ENCODE assay signal across 25 cellular contexts in the genomic region with DNA sequence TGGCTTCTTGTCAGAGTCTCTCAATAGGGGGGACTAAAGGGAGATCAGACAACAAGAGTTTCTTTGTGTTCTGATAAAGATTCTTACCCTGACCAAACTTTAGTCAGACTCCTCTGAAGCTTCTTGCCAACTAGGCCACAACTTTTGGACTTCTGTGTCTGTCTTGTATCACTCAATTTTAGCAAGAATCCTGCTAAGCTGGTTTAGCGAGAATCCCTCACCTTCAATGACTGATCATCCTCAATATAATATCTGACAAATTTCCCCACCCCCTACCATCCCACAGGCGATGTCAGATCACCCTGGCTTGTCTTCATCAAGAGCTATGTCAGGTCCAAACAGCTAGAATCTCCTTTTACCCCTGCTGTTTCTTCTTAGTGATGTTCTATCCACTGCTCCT.
DNase-seq lines count a peak whose midpoint lies in the region; ATAC-seq, FAIRE-seq and TF ChIP-seq lines count a peak whose summit lies in the region.
"Had no signal": no experiment of that assay in that cellular context is flagged by ENCODE, and none has a peak within 500 bp of the region (broad histone marks: within the 10 kb centered on the region; RNA-seq: fewer than 3 reads in every experiment).

No MANE protein-coding gene starts in this region.

- no peak overlapping the region for H2BK5ac ChIP-seq in mesendoderm (ENCODE audit: low read length)

- no peak overlapping the region for H2BK120ac ChIP-seq in mesendoderm (ENCODE audit: low read depth, low read length)

- DNase-seq in mammary epithelial cell (peak; percentile 38), MCF 10A (ENCODE audit: unreplicated experiment) (no peak), bronchial epithelial cell (ENCODE audit: low read depth) (peak; percentile 56), mesendoderm (no peak), adrenal gland (no peak), COLO668 (lab: John Stamatoyannopoulos, UW; ENCODE audit: unreplicated experiment) (no peak), right cardiac atrium (no peak)
- DNase-seq: 8988T; CD4-positive, alpha-beta memory T cell; EL; GF-D8; KG1; NCI-H1092 treated with DMSO at 0.1 percent for 48 hours; NCI-H1436 treated with DMSO at 0.1 percent for 48 hours; NCI-H2029 treated with DMSO at 0.1 percent for 48 hours; NCI-H226; NCI-H510A treated with DMSO at 0.1 percent for 48 hours; NCI-H748 treated with DMSO at 0.1 percent for 48 hours; Peyer's patch; Right ventricle myocardium superior had no signal

- POLR2A ChIA-PET in MCF 10A (lab: Yijun Ruan, JAX) = no interaction called here

- no peaks in the 10 kb centered on the region for H3K27me3 Mint-ChIP-seq in MCF 10A (ENCODE audit: insufficient read depth, unreplicated experiment)
- H3K27me3 Mint-ChIP-seq: CD4-positive, alpha-beta memory T cell had no signal

- H3K4me2 ChIP-seq in mammary epithelial cell (ENCODE audit: insufficient read depth, low read depth, low read length) (no peak overlapping the region), mesendoderm (ENCODE audit: low read length) (no peak overlapping the region)

- H2AFZ ChIP-seq in mammary epithelial cell (ENCODE audit: low read depth, low read length) = peak overlapping the region; percentile 32

- no peaks in the 10 kb centered on the region for H3K36me3 ChIP-seq in mammary epithelial cell (ENCODE audit: insufficient read depth, low read length)
- no peaks in the 10 kb centered on the region for H3K36me3 ChIP-seq in bronchial epithelial cell (ENCODE audit: control insufficient read depth, insufficient read depth, low read length)
- no peaks in the 10 kb centered on the region for H3K36me3 ChIP-seq in mesendoderm (ENCODE audit: control insufficient read depth, insufficient read depth, low read length)
- no peaks in the 10 kb centered on the region for H3K36me3 ChIP-seq in adrenal gland (replicated peaks in 1 of 2)
- H3K36me3 ChIP-seq: BLaER1 treated with 17β-estradiol and CSF1 and Interleukin-3, amounts not matched to agents 10 nM and 100 nM; HAP-1; Peyer's patch had no signal

- no peaks in the 10 kb centered on the region for H4K20me1 ChIP-seq in mammary epithelial cell (ENCODE audit: insufficient read depth, low read length)
- H4K20me1 ChIP-seq: BLaER1 treated with 17β-estradiol and CSF1 and Interleukin-3, amounts not matched to agents 10 nM and 100 nM had no signal

- peaks cover 4% of the 10 kb centered on the region for H3K4me1 Mint-ChIP-seq in MCF 10A (ENCODE audit: insufficient read depth, unreplicated experiment)
- H3K4me1 Mint-ChIP-seq: CD4-positive, alpha-beta memory T cell had no signal

- H3K27ac Mint-ChIP-seq in MCF 10A (ENCODE audit: low read depth, unreplicated experiment) = no peak overlapping the region
- H3K27ac Mint-ChIP-seq: CD4-positive, alpha-beta memory T cell had no signal

- H3K79me2 ChIP-seq in mammary epithelial cell (ENCODE audit: insufficient read depth, low read length) = no peaks in the 10 kb centered on the region
- no peaks in the 10 kb centered on the region for H3K79me2 ChIP-seq in mesendoderm (ENCODE audit: control insufficient read depth, insufficient read depth, low read length)

- H3K56ac ChIP-seq in mesendoderm (ENCODE audit: low read length) = no peak overlapping the region

- BruUV-seq in mammary epithelial cell (replicated peaks; lab: Mats Ljungman, UMichigan) = no TSS peak
- no TSS peak for BruUV-seq in MCF 10A (replicated peaks; lab: Mats Ljungman, UMichigan)

- no peaks in the 10 kb centered on the region for H3K27me3 ChIP-seq in mammary epithelial cell (ENCODE audit: insufficient read depth, low read length)
- H3K27me3 ChIP-seq in bronchial epithelial cell (ENCODE audit: control insufficient read depth, insufficient read depth, low read length) = no peaks in the 10 kb centered on the region
- no peaks in the 10 kb centered on the region for H3K27me3 ChIP-seq in mesendoderm (ENCODE audit: insufficient read depth, low read length, poor library complexity)
- no peaks in the 10 kb centered on the region for H3K27me3 ChIP-seq in adrenal gland
- H3K27me3 ChIP-seq in right cardiac atrium (ENCODE audit: control insufficient read depth, insufficient read depth) = no peaks in the 10 kb centered on the region
- H3K27me3 ChIP-seq: BLaER1 treated with 17β-estradiol and CSF1 and Interleukin-3, amounts not matched to agents 10 nM and 100 nM; Peyer's patch had no signal

- in situ Hi-C loops in mammary epithelial cell (cut with MboI; ENCODE audit: low sequenced_read_pairs in 2 of 2) = no loop called here

- no peak overlapping the region for H3K23ac ChIP-seq in mesendoderm (ENCODE audit: low read length)

- H2AK5ac ChIP-seq in mesendoderm (ENCODE audit: low read length) = no peak overlapping the region

- FAIRE-seq in bronchial epithelial cell (lab: Jason Lieb, UNC) = no peak
- FAIRE-seq: HTR-8/SVneo had no signal

- TF ChIP-seq CTCF in mammary epithelial cell (conservative IDR thresholded peaks at IDR 0.05 in 1 of 2, IDR thresholded peaks at IDR 0.05 in 1 of 2; ENCODE audit: extremely low read depth in 1 of 2, insufficient read depth in 1 of 2, low read depth in 1 of 2, low read length in 2 of 2) (no peak), MCF 10A (IDR thresholded peaks at IDR 0.05; ENCODE audit: unreplicated experiment) (no peak), bronchial epithelial cell (IDR thresholded peaks at IDR 0.05; ENCODE audit: insufficient read depth, low read length, severe bottlenecking) (no peak), adrenal gland (IDR thresholded peaks at IDR 0.05) (no peak)

- no peak overlapping the region for H3K4me3 ChIP-seq in mammary epithelial cell (replicated peaks in 1 of 3; ENCODE audit: insufficient read depth in 1 of 3, low read depth in 2 of 3, low read length in 3 of 3)
- H3K4me3 ChIP-seq in bronchial epithelial cell (ENCODE audit: low read depth, low read length) = no peak overlapping the region
- H3K4me3 ChIP-seq in mesendoderm (ENCODE audit: low read length) = no peak overlapping the region
- no peak overlapping the region for H3K4me3 ChIP-seq in adrenal gland
- H3K4me3 ChIP-seq in right cardiac atrium (ENCODE audit: low read length) = no peak overlapping the region
- H3K4me3 ChIP-seq: BLaER1 treated with 17β-estradiol and CSF1 and Interleukin-3, amounts not matched to agents 10 nM and 100 nM; HAP-1; Peyer's patch; SK-N-MC had no signal

- H3K79me1 ChIP-seq in mesendoderm (ENCODE audit: low read length) = no peaks in the 10 kb centered on the region

- no peak overlapping the region for H4K8ac ChIP-seq in mesendoderm (ENCODE audit: low read depth, low read length)

- no peak overlapping the region for H3K4me3 Mint-ChIP-seq in MCF 10A (ENCODE audit: unreplicated experiment)
- H3K4me3 Mint-ChIP-seq: CD4-positive, alpha-beta memory T cell had no signal

- H3K9ac ChIP-seq in mammary epithelial cell (ENCODE audit: insufficient read depth, low read length) (no peak overlapping the region), mesendoderm (ENCODE audit: low read length) (no peak overlapping the region)
- H3K9ac ChIP-seq: BLaER1 treated with 17β-estradiol and CSF1 and Interleukin-3, amounts not matched to agents 10 nM and 100 nM had no signal

- ATAC-seq in GM21737 (IDR thresholded peaks at IDR 0.05; ENCODE audit: unreplicated experiment) (no peak), right cardiac atrium (no peak)

- no peaks in the 10 kb centered on the region for H3K9me3 ChIP-seq in mammary epithelial cell (replicated peaks; ENCODE audit: insufficient read depth, low read length)
- no peaks in the 10 kb centered on the region for H3K9me3 ChIP-seq in adrenal gland (replicated peaks in 1 of 3)
- H3K9me3 ChIP-seq in right cardiac atrium (ENCODE audit: control insufficient read depth, low read length) = no peaks in the 10 kb centered on the region
- H3K9me3 ChIP-seq: BLaER1 treated with 17β-estradiol and CSF1 and Interleukin-3, amounts not matched to agents 10 nM and 100 nM; HAP-1; Peyer's patch had no signal

- H3K36me3 Mint-ChIP-seq in MCF 10A (ENCODE audit: insufficient read depth, unreplicated experiment) = no peaks in the 10 kb centered on the region
- H3K36me3 Mint-ChIP-seq: CD4-positive, alpha-beta memory T cell had no signal

- CTCF ChIA-PET in mammary epithelial cell (lab: Charles Lee; ENCODE audit: low non-redundant PET) (no interaction called here), MCF 10A (lab: Yijun Ruan, JAX) (no interaction called here)

- dilution Hi-C loops in mammary epithelial cell (cut with HindIII; ENCODE audit: low sequenced_read_pairs) = no loop called here

- no peaks in the 10 kb centered on the region for H3K9me3 Mint-ChIP-seq in MCF 10A (ENCODE audit: unreplicated experiment)

- TF ChIP-seq POLR2A in adrenal gland (IDR thresholded peaks at IDR 0.05) = no peak

- H3K4ac ChIP-seq in mesendoderm (ENCODE audit: low read depth, low read length) = no peak overlapping the region

- intact Hi-C loops in mammary epithelial cell (cut with micrococcal nuclease) (no loop called here), MCF 10A (cut with micrococcal nuclease) (no loop called here), adrenal gland (cut with DNase I) (no loop called here), right cardiac atrium (cut with DNase I) (no loop called here)

- H2BK15ac ChIP-seq in mesendoderm (replicated peaks; ENCODE audit: low read depth) = peak overlapping the region; percentile 57

- H3K27ac ChIP-seq in mammary epithelial cell (ENCODE audit: insufficient read depth, low read depth, low read length) (no peak overlapping the region), mesendoderm (ENCODE audit: low read depth, low read length) (no peak overlapping the region), adrenal gland (no peak overlapping the region), right cardiac atrium (ENCODE audit: low read length) (no peak overlapping the region)
- H3K27ac ChIP-seq: Peyer's patch, SK-N-MC had no signal

- H3K4me1 ChIP-seq in mammary epithelial cell (ENCODE audit: insufficient read depth, low read length) (peaks cover 13% of the 10 kb centered on the region), mesendoderm (ENCODE audit: control insufficient read depth, low read depth, low read length) (no peaks in the 10 kb centered on the region), adrenal gland (replicated peaks in 1 of 2) (peaks cover 5 to 8% of the 10 kb centered on the region in 2 donors), right cardiac atrium (ENCODE audit: control insufficient read depth, insufficient read depth, low read length) (no peaks in the 10 kb centered on the region)
- H3K4me1 ChIP-seq: HAP-1, Peyer's patch had no signal

- peak overlapping the region; percentile 28 for H3K18ac ChIP-seq in mesendoderm (ENCODE audit: low read length)

- 91% methylated on average over 2 of the region's 2 CpGs for WGBS in mammary epithelial cell (ENCODE audit: low coverage, missing lambda C conversion rate)
- WGBS in mesendoderm (ENCODE audit: extremely low coverage, insufficient coverage, low lambda C conversion rate) = no CpG with 5 or more reads among the region's 2 CpGs
- 91 to 97% (median 94%) methylated on average over 2 of the region's 2 CpGs for WGBS in adrenal gland, 4 donors
- WGBS in right cardiac atrium = 81% methylated on average over 2 of the region's 2 CpGs

- H4K5ac ChIP-seq in mesendoderm (ENCODE audit: low read length) = no peak overlapping the region

Comparison
In these comparisons a context has a peak if more than half of its experiments do, and no peak if none do; other contexts are left out.
1. DNase-seq: peak in mammary epithelial cell (single experiment) and bronchial epithelial cell (single experiment); none in MCF 10A (single experiment), mesendoderm (single experiment), adrenal gland (0 of 7), COLO668 (single experiment) and right cardiac atrium (0 of 3).